ENCODE assay signal across 5 cellular contexts in the genomic region with DNA sequence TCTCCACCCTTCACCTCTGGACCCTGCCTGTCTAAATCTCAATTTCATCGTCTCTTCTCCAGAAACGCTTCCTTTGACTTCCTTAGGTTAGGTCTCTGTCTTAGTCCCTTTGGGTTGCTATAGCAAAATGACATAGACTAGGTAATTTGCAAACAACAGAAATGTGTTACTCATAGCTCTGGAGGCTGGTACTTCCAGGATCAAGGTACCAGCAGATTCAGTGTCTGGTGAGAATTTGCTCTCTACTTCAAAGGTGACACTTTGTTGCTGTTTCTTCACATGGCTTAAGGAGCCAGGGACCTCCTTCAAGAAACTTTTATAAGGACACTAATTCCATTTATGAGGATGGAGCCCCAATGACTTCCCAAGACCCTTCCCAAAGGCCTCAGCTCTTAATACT.
"Had no signal": no experiment of that assay in that cellular context is flagged by ENCODE, and none has a peak within 500 bp of the region (broad histone marks: within the 10 kb centered on the region; RNA-seq: fewer than 3 reads in every experiment).

No MANE protein-coding gene starts in this region.

- H3K4me3 ChIP-seq: K562 had no signal

- DNase-seq: IMR-90, KBM-7, KG1 had no signal

- H3K27ac ChIP-seq: HL-60 had no signal
